ENCODE assay signal across 9 cellular contexts in the genomic region with DNA sequence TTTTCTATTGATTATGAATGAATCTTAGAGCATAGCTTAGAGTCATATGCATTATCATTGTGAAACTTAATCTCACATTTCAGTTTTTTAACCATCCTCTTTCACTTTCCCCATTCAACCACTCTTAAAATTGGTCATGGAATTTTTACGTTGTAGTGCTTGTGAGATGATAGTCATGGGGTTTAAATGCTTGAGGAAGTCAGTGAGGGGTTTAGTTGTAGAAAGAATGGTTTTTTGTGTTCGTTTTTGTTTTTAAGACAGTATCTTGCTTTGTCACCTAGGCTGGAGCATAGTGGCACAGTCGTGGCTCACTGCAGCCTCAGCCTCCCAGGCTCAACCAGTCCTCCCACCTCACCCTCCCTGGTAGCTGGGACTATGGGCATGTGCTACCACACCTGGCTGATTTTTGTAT. TPM values are rescaled to one million over a fixed set of nuclear protein-coding genes. Genes with fewer than 3 reads are reported as not detected.
DNase-seq lines count a peak whose midpoint lies in the region; ATAC-seq and TF ChIP-seq lines count a peak whose summit lies in the region.
"Had no signal": no experiment of that assay in that cellular context is flagged by ENCODE, and none has a peak within 500 bp of the region (broad histone marks: within the 10 kb centered on the region; RNA-seq: fewer than 3 reads in every experiment).

No MANE protein-coding gene starts in this region.

- ATAC-seq in GM18868 (IDR thresholded peaks at IDR 0.05; ENCODE audit: unreplicated experiment): peak; percentile 58
- ATAC-seq in HG02571 (IDR thresholded peaks at IDR 0.05; ENCODE audit: unreplicated experiment): peak; percentile 64

- H3K27me3 ChIP-seq in OCI-LY3 (ENCODE audit: low read depth, low read length) (no peaks in the 10 kb centered on the region), osteoblast (ENCODE audit: insufficient read depth, low read length) (no peaks in the 10 kb centered on the region)

- H3K36me3 ChIP-seq in OCI-LY3 (replicated peaks; ENCODE audit: low read depth, low read length) (peaks cover 30% of the 10 kb centered on the region), osteoblast (ENCODE audit: insufficient read depth, low read length) (peaks cover 79% of the 10 kb centered on the region)
- H3K36me3 ChIP-seq: thoracic aorta had no signal

- TF ChIP-seq CTCF in OCI-LY3 (IDR thresholded peaks at IDR 0.05; ENCODE audit: low read depth, low read length): no peak
- TF ChIP-seq CTCF in osteoblast (IDR thresholded peaks at IDR 0.05; ENCODE audit: extremely low read depth, low read depth, low read length): no peak

- peak overlapping the region; percentile 22; the same call in 1 of the 2 replicates for H3K9ac ChIP-seq in OCI-LY3 (ENCODE audit: low read length)

- H3K4me3 ChIP-seq in OCI-LY3 (ENCODE audit: low read length) (peak overlapping the region; percentile 47), osteoblast (ENCODE audit: insufficient read depth, low read length) (no peak overlapping the region)
- H3K4me3 ChIP-seq: thoracic aorta had no signal

- peaks cover 97% of the 10 kb centered on the region for H3K79me2 ChIP-seq in OCI-LY3 (ENCODE audit: low read length)
- H3K79me2 ChIP-seq in osteoblast (ENCODE audit: insufficient read depth, low read length): peaks cover 96% of the 10 kb centered on the region

- no peaks in the 10 kb centered on the region for H3K9me3 ChIP-seq in OCI-LY3 (ENCODE audit: insufficient read depth, low read length)
- H3K9me3 ChIP-seq in osteoblast (ENCODE audit: low read depth, low read length): no peaks in the 10 kb centered on the region
- H3K9me3 ChIP-seq: thoracic aorta had no signal

- no peak for DNase-seq in osteoblast (ENCODE audit: insufficient read length, low spot score, missing footprints)
- DNase-seq in kidney glomerular epithelial cell (lab: John Stamatoyannopoulos, UW): no peak
- no peak for DNase-seq in NCI-H2107 treated with DMSO at 0.1 percent for 48 hours (lab: John Stamatoyannopoulos, UW; ENCODE audit: unreplicated experiment)
- no peak for DNase-seq in effector CD4-positive, alpha-beta T cell
- DNase-seq: NCI-H446 treated with DMSO at 0.1 percent for 48 hours had no signal

- H3K4me1 ChIP-seq in OCI-LY3 (ENCODE audit: low read length) (peaks cover 62% of the 10 kb centered on the region), osteoblast (ENCODE audit: insufficient read depth, low read length) (peaks cover 40% of the 10 kb centered on the region)

- no peak overlapping the region for H2AFZ ChIP-seq in OCI-LY3 (ENCODE audit: low read depth, low read length)
- H2AFZ ChIP-seq in osteoblast (ENCODE audit: low read length): no peak overlapping the region

- H3K27ac ChIP-seq in OCI-LY3 (ENCODE audit: low read length) (peak overlapping the region; percentile 68), osteoblast (ENCODE audit: low read depth, low read length) (peak overlapping the region; percentile 40)
- H3K27ac ChIP-seq: thoracic aorta had no signal

- H4K20me1 ChIP-seq in OCI-LY3 (ENCODE audit: insufficient read depth, low read length): peaks cover 86% of the 10 kb centered on the region
- H4K20me1 ChIP-seq in osteoblast (ENCODE audit: insufficient read depth, low read length): peaks cover 72% of the 10 kb centered on the region

- H3K4me2 ChIP-seq in OCI-LY3 (ENCODE audit: low read length): peak overlapping the region; percentile 65
- H3K4me2 ChIP-seq in osteoblast (ENCODE audit: insufficient read depth, low read length): peak overlapping the region; percentile 10

RNA-seq across cellular contexts. Expression of gene UGCG, which starts 19.6 kb away (rescaled TPM):
- 118 and 121 TPM in 2 replicates for total RNA-seq in osteoblast
